In the genomic region with DNA sequence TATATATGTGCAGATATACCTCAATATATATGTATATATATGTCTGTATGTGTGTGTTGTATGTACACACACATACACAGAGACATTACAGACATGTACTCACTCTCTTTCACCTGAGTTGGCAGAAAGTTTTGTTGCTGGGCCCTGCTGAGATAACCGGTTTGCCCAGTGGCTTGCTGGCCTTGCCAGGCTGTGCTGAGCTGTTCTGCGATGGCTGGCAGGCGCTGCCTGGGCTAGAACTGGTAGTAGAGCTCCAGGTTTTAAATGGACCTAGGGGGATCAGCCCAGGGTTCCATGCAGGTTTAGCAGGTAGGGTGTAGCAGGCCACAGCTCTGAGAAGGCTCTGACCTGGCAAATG, we compare ENCODE assay signal across 8 cellular contexts.
DNase-seq lines count a peak whose midpoint lies in the region; ATAC-seq and TF ChIP-seq lines count a peak whose summit lies in the region.

No MANE protein-coding gene starts in this region.

- H3K36me3 ChIP-seq in RWPE2 (ENCODE audit: low read depth) (no peaks in the 10 kb centered on the region), left ventricle myocardium inferior (no peaks in the 10 kb centered on the region), spleen (no peaks in the 10 kb centered on the region)

- H3K4me3 ChIP-seq in RWPE2 (ENCODE audit: severe bottlenecking), result no peak overlapping the region
- H3K4me3 ChIP-seq in left ventricle myocardium inferior, result no peak overlapping the region
- H3K4me3 ChIP-seq in spleen, result peak overlapping the region in 2 of 8 donors; percentile 37 to 64

- intact Hi-C loops in left ventricle myocardium inferior (cut with micrococcal nuclease) (no loop called here), spleen (cut with DNase I; ENCODE audit: low total_unique reads) (no loop called here)

- TF ChIP-seq POLR2A in spleen (IDR thresholded peaks at IDR 0.05), result no peak

- no peak for TF ChIP-seq CTCF in RWPE2 (IDR thresholded peaks at IDR 0.05; ENCODE audit: poor library complexity, severe bottlenecking)
- no peak for TF ChIP-seq CTCF in left ventricle myocardium inferior (IDR thresholded peaks at IDR 0.05; ENCODE audit: borderline replicate concordance)
- TF ChIP-seq CTCF in spleen (IDR thresholded peaks at IDR 0.05 in 8 of 11, conservative IDR thresholded peaks at IDR 0.05 in 3 of 11), result no peak

- no peak for DNase-seq in RWPE2 (ENCODE audit: low spot score)
- no peak for DNase-seq in left ventricle myocardium inferior
- no peak for DNase-seq in spleen
- DNase-seq in NCI-H1694 (lab: John Stamatoyannopoulos, UW), result no peak
- DNase-seq in stimulated activated naive CD4-positive, alpha-beta T cell (lab: John Stamatoyannopoulos, UW), result no peak

- H3K9me3 ChIP-seq in RWPE2 (ENCODE audit: severe bottlenecking) (no peaks in the 10 kb centered on the region), left ventricle myocardium inferior (replicated peaks) (no peaks in the 10 kb centered on the region), spleen (no peaks in the 10 kb centered on the region)

- H3K4me1 ChIP-seq in RWPE2 (ENCODE audit: insufficient read depth, poor library complexity, severe bottlenecking) (peaks cover 9% of the 10 kb centered on the region), left ventricle myocardium inferior (peaks cover 56% of the 10 kb centered on the region), spleen (peaks cover 15 to 54% (median 41%) of the 10 kb centered on the region in 6 donors)

- H3K27ac ChIP-seq in RWPE2 (ENCODE audit: poor library complexity, severe bottlenecking), result no peak overlapping the region
- peak overlapping the region; percentile 93 for H3K27ac ChIP-seq in left ventricle myocardium inferior (replicated peaks)
- peak overlapping the region; percentile 69 to 92 (median 82) for H3K27ac ChIP-seq in spleen

- H3K27me3 ChIP-seq in RWPE2 (ENCODE audit: insufficient read depth, poor library complexity, severe bottlenecking) (no peaks in the 10 kb centered on the region), left ventricle myocardium inferior (ENCODE audit: low read depth) (no peaks in the 10 kb centered on the region), spleen (replicated peaks in 1 of 7) (no peaks in the 10 kb centered on the region)

- ATAC-seq in HG02610 (IDR thresholded peaks at IDR 0.05; ENCODE audit: unreplicated experiment) (peak; percentile 5), RWPE2 (ENCODE audit: low read depth) (peak; percentile 76), GM18498 (IDR thresholded peaks at IDR 0.05; ENCODE audit: unreplicated experiment) (no peak), HG03521 (IDR thresholded peaks at IDR 0.05; ENCODE audit: unreplicated experiment) (no peak)

- 64 to 87% (median 84%) methylated on average over 1 to 3 of the region's 3 CpGs for WGBS in spleen, 5 donors

Comparison
In these comparisons a context has a peak if more than half of its experiments do, and no peak if none do; other contexts are left out.
1. ATAC-seq: peak in HG02610 (single experiment) and RWPE2 (single experiment); none in GM18498 (single experiment) and HG03521 (single experiment).